Comparison of ENCODE assay signal across 8 cellular contexts in genomic region chr4:120156115-120156718, GRCh38.
DNase-seq lines count a peak whose midpoint lies in the region; ATAC-seq and TF ChIP-seq lines count a peak whose summit lies in the region.

No MANE protein-coding gene starts in this region.

- no peaks in the 10 kb centered on the region for H3K9me3 Mint-ChIP-seq in activated naive CD4-positive, alpha-beta T cell treated with anti-CD3 and anti-CD28 coated beads, Interleukin-2, amount 10 ng/mL, durations not matched to agents 7 days and 5 days
- H3K9me3 Mint-ChIP-seq in endothelial cell (ENCODE audit: unreplicated experiment) (no peaks in the 10 kb centered on the region), nephron progenitor cell (no peaks in the 10 kb centered on the region)

- no peaks in the 10 kb centered on the region for H3K36me3 Mint-ChIP-seq in activated naive CD4-positive, alpha-beta T cell treated with anti-CD3 and anti-CD28 coated beads, Interleukin-2, amount 10 ng/mL, durations not matched to agents 7 days and 5 days
- no peaks in the 10 kb centered on the region for H3K36me3 Mint-ChIP-seq in endothelial cell (ENCODE audit: low read depth, unreplicated experiment)
- H3K36me3 Mint-ChIP-seq in nephron progenitor cell (ENCODE audit: low read depth) = no peaks in the 10 kb centered on the region

- no peak overlapping the region for H3K27ac ChIP-seq in RWPE2 (ENCODE audit: poor library complexity, severe bottlenecking)

- H3K4me3 Mint-ChIP-seq in activated naive CD4-positive, alpha-beta T cell treated with anti-CD3 and anti-CD28 coated beads, Interleukin-2, amount 10 ng/mL, durations not matched to agents 7 days and 5 days = no peak overlapping the region
- H3K4me3 Mint-ChIP-seq in endothelial cell (ENCODE audit: unreplicated experiment) (no peak overlapping the region), nephron progenitor cell (no peak overlapping the region)

- no peaks in the 10 kb centered on the region for H3K4me1 ChIP-seq in RWPE2 (ENCODE audit: insufficient read depth, poor library complexity, severe bottlenecking)

- in situ Hi-C loops in KBM-7 (cut with MboI; ENCODE audit: low pct_unique_long_range_greater_than_20kb, low sequenced_read_pairs) = no loop called here

- peak; percentile 80 for ATAC-seq in GM21390 (IDR thresholded peaks at IDR 0.05; ENCODE audit: unreplicated experiment)
- ATAC-seq in RWPE2 (ENCODE audit: low read depth) = 0 out of 3 replicates have a peak, but pooled peaks have one; percentile 40

- peak; percentile 86 for TF ChIP-seq CTCF in RWPE2 (IDR thresholded peaks at IDR 0.05; ENCODE audit: poor library complexity, severe bottlenecking)
- peak; percentile 87 for TF ChIP-seq CTCF in endothelial cell (IDR thresholded peaks at IDR 0.05; ENCODE audit: unreplicated experiment)
- TF ChIP-seq CTCF in nephron progenitor cell (IDR thresholded peaks at IDR 0.05) = peak; percentile 63

- H3K9me3 ChIP-seq in RWPE2 (ENCODE audit: severe bottlenecking) = no peaks in the 10 kb centered on the region

- DNase-seq in activated naive CD4-positive, alpha-beta T cell treated with anti-CD3 and anti-CD28 coated beads, Interleukin-2, amount 10 ng/mL, durations not matched to agents 7 days and 5 days = peak; percentile 29
- DNase-seq in activated naive CD4-positive, alpha-beta T cell (lab: John Stamatoyannopoulos, UW) = no peak
- DNase-seq in KBM-7 (peak; percentile 57), RWPE2 (ENCODE audit: low spot score) (no peak), endothelial cell (ENCODE audit: low spot score) (peak; percentile 52), nephron progenitor cell (peak; percentile 36), HK-2 (ENCODE audit: unreplicated experiment) (no peak)

- H3K4me1 Mint-ChIP-seq in activated naive CD4-positive, alpha-beta T cell treated with anti-CD3 and anti-CD28 coated beads, Interleukin-2, amount 10 ng/mL, durations not matched to agents 7 days and 5 days = no peaks in the 10 kb centered on the region
- no peaks in the 10 kb centered on the region for H3K4me1 Mint-ChIP-seq in endothelial cell (ENCODE audit: unreplicated experiment)
- H3K4me1 Mint-ChIP-seq in nephron progenitor cell = peaks cover 6% of the 10 kb centered on the region

- H3K27ac Mint-ChIP-seq in activated naive CD4-positive, alpha-beta T cell treated with anti-CD3 and anti-CD28 coated beads, Interleukin-2, amount 10 ng/mL, durations not matched to agents 7 days and 5 days = no peak overlapping the region
- no peak overlapping the region for H3K27ac Mint-ChIP-seq in endothelial cell (ENCODE audit: unreplicated experiment)
- no peak overlapping the region for H3K27ac Mint-ChIP-seq in nephron progenitor cell

- CTCF ChIA-PET in activated naive CD4-positive, alpha-beta T cell treated with anti-CD3 and anti-CD28 coated beads, Interleukin-2, amount 10 ng/mL, durations not matched to agents 7 days and 5 days (lab: Charles Lee) = interaction anchor here (1.1 to 1.3 kb wide), 2 partner anchors 941 to 1152 kb away, joined by 3 to 4 read pairs; no protein-coding TSS in a partner anchor

- H3K36me3 ChIP-seq in RWPE2 (ENCODE audit: low read depth) = no peaks in the 10 kb centered on the region

- H3K27me3 ChIP-seq in RWPE2 (ENCODE audit: insufficient read depth, poor library complexity, severe bottlenecking) = no peaks in the 10 kb centered on the region

- no peak overlapping the region for H3K4me3 ChIP-seq in RWPE2 (ENCODE audit: severe bottlenecking)

- H3K27me3 Mint-ChIP-seq in activated naive CD4-positive, alpha-beta T cell treated with anti-CD3 and anti-CD28 coated beads, Interleukin-2, amount 10 ng/mL, durations not matched to agents 7 days and 5 days = peaks cover 3% of the 10 kb centered on the region
- H3K27me3 Mint-ChIP-seq in endothelial cell (ENCODE audit: unreplicated experiment) (no peaks in the 10 kb centered on the region), nephron progenitor cell (ENCODE audit: low read depth, poor library complexity) (no peaks in the 10 kb centered on the region)

Comparison
In these comparisons a context has a peak if more than half of its experiments do, and no peak if none do; other contexts are left out.
1. DNase-seq: peak in activated naive CD4-positive, alpha-beta T cell treated with anti-CD3 and anti-CD28 coated beads, Interleukin-2, amount 10 ng/mL, durations not matched to agents 7 days and 5 days (single experiment), KBM-7 (single experiment), endothelial cell (single experiment) and nephron progenitor cell (single experiment); none in activated naive CD4-positive, alpha-beta T cell (0 of 4), RWPE2 (single experiment) and HK-2 (single experiment).
2. Peak in every context shown above with its lines, with median percentiles within 50 percentile points of each other: CTCF ChIP-seq.